In genomic region chr14:63454863-63455622, GRCh38 we compare ENCODE assay signal across 9 cellular contexts.
DNase-seq lines count a peak whose midpoint lies in the region; ATAC-seq and TF ChIP-seq lines count a peak whose summit lies in the region.
"Had no signal": no experiment of that assay in that cellular context is flagged by ENCODE, and none has a peak within 500 bp of the region (broad histone marks: within the 10 kb centered on the region; RNA-seq: fewer than 3 reads in every experiment).

No MANE protein-coding gene starts in this region.

- H3K36me3 Mint-ChIP-seq in GM23338 (ENCODE audit: low read depth), result peaks cover 8% of the 10 kb centered on the region; the same call in 2 of the 3 replicates

- TF ChIP-seq CTCF in GM23338 (conservative IDR thresholded peaks at IDR 0.05; ENCODE audit: low read depth in 2 of 2) (no peak), gastroesophageal sphincter (IDR thresholded peaks at IDR 0.05) (no peak)

- H3K4me3 Mint-ChIP-seq in GM23338, result no peak overlapping the region

- 89 to 94% methylated on average over 1 of the region's 2 CpGs for WGBS in gastroesophageal sphincter (ENCODE audit: low coverage in 1 of 2), 2 donors

- peaks cover under 1% of the 10 kb centered on the region for H3K27me3 Mint-ChIP-seq in GM23338 (ENCODE audit: insufficient read depth, low read depth, poor library complexity)

- intact Hi-C loops in left ventricle myocardium superior (cut with micrococcal nuclease), result no loop called here

- H3K9me3 Mint-ChIP-seq in GM23338, result no peaks in the 10 kb centered on the region

- H3K27me3 ChIP-seq in GM23338 (ENCODE audit: insufficient read depth) (no peaks in the 10 kb centered on the region), gastroesophageal sphincter (no peaks in the 10 kb centered on the region)
- H3K27me3 ChIP-seq: cardiac muscle cell had no signal

- H3K79me2 ChIP-seq in GM23338 (replicated peaks; ENCODE audit: insufficient read depth), result peaks cover 98% of the 10 kb centered on the region

- no peaks in the 10 kb centered on the region for H3K9me2 ChIP-seq in GM23338 (ENCODE audit: insufficient read depth)

- DNase-seq in DMS153 (lab: John Stamatoyannopoulos, UW), result peak; percentile 72
- DNase-seq in GM23338 (ENCODE audit: low spot score), result peak; percentile 27
- DNase-seq in NCI-H345 (lab: John Stamatoyannopoulos, UW), result peak; percentile 78
- no peak for DNase-seq in left ventricle myocardium superior
- DNase-seq in GOT3 (lab: John Stamatoyannopoulos, UW), result no peak
- DNase-seq in occipital lobe (lab: John Stamatoyannopoulos, UW), result no peak

- no peak overlapping the region for H2AFZ ChIP-seq in GM23338

- no peak for TF ChIP-seq EP300 in gastroesophageal sphincter (IDR thresholded peaks at IDR 0.05)

- H3K4me1 ChIP-seq in GM23338 (ENCODE audit: insufficient read depth) (0 out of 2 replicates have a peak, but pooled peaks cover 3% of the 10 kb centered on the region), gastroesophageal sphincter (peaks cover 0 to 65% (median 11%) of the 10 kb centered on the region in 3 donors)

- H3K27ac ChIP-seq in GM23338 (ENCODE audit: low read depth), result no peak overlapping the region
- H3K27ac ChIP-seq in gastroesophageal sphincter, result no peak overlapping the region
- H3K27ac ChIP-seq: cardiac muscle cell had no signal

- peaks cover 45% of the 10 kb centered on the region for H4K20me1 ChIP-seq in GM23338 (replicated peaks; ENCODE audit: insufficient read depth)

- no peak for TF ChIP-seq POLR2A in gastroesophageal sphincter (IDR thresholded peaks at IDR 0.05)

- no peaks in the 10 kb centered on the region for H3K9me3 ChIP-seq in gastroesophageal sphincter

- H3K36me3 ChIP-seq in GM23338 (ENCODE audit: insufficient read depth) (no peaks in the 10 kb centered on the region), gastroesophageal sphincter (peaks cover 0 to 4% of the 10 kb centered on the region in 2 donors)
- H3K36me3 ChIP-seq: cardiac muscle cell had no signal

- H3K4me3 ChIP-seq in GM23338 (no peak overlapping the region), gastroesophageal sphincter (no peak overlapping the region)
- H3K4me3 ChIP-seq: cardiac muscle cell had no signal

- ATAC-seq in GM23338 (peak; percentile 89), left ventricle myocardium superior (peak; percentile 72), GM21515 (IDR thresholded peaks at IDR 0.05; ENCODE audit: unreplicated experiment) (no peak), gastroesophageal sphincter (no peak)

- no peak overlapping the region for H3K27ac Mint-ChIP-seq in GM23338

- H3K4me1 Mint-ChIP-seq in GM23338, result peaks cover 10% of the 10 kb centered on the region; the same call in 2 of the 3 replicates

- H3K4me2 ChIP-seq in GM23338, result no peak overlapping the region

- H3F3A ChIP-seq in GM23338 (replicated peaks; ENCODE audit: low read depth), result no peaks in the 10 kb centered on the region

TF ChIP-seq in GM23338, 12 proteins besides CTCF, POLR2A, EP300 and RAD21:
- TF ChIP-seq STAT1 (IDR thresholded peaks at IDR 0.05; ENCODE audit: unreplicated experiment), result no peak
- no peak for TF ChIP-seq POLR2AphosphoS5 (IDR thresholded peaks at IDR 0.05; ENCODE audit: low read depth)

Comparison
In these comparisons a context has a peak if more than half of its experiments do, and no peak if none do; other contexts are left out.
1. DNase-seq: peak in DMS153 (single experiment), GM23338 (single experiment) and NCI-H345 (single experiment); none in left ventricle myocardium superior (single experiment), GOT3 (single experiment) and occipital lobe (single experiment).
2. ATAC-seq: peak in GM23338 (single experiment) and left ventricle myocardium superior (single experiment); none in GM21515 (single experiment) and gastroesophageal sphincter (single experiment).